14 cellular contexts compared by ENCODE assay signal in genomic region chr11:104876838-104877500, GRCh38. TPM values are rescaled to one million over a fixed set of nuclear protein-coding genes. Genes with fewer than 3 reads are reported as not detected.
DNase-seq lines count a peak whose midpoint lies in the region; ATAC-seq and TF ChIP-seq lines count a peak whose summit lies in the region.
"Had no signal": no experiment of that assay in that cellular context is flagged by ENCODE, and none has a peak within 500 bp of the region (broad histone marks: within the 10 kb centered on the region; RNA-seq: fewer than 3 reads in every experiment).

No MANE protein-coding gene starts in this region.

- no peaks in the 10 kb centered on the region for H3K79me2 ChIP-seq in OCI-LY3 (ENCODE audit: low read length)

- no peak for TF ChIP-seq POLR2A in spleen (IDR thresholded peaks at IDR 0.05)

- WGBS in spleen, 5 donors, result 23 to 34% (median 32%) methylated on average over 5 of the region's 5 CpGs

- H4K20me1 ChIP-seq in OCI-LY3 (ENCODE audit: insufficient read depth, low read length), result no peaks in the 10 kb centered on the region

- H3K9me3 ChIP-seq in OCI-LY3 (ENCODE audit: insufficient read depth, low read length), result no peaks in the 10 kb centered on the region
- no peaks in the 10 kb centered on the region for H3K9me3 ChIP-seq in spleen
- no peaks in the 10 kb centered on the region for H3K9me3 ChIP-seq in right atrium auricular region
- H3K9me3 ChIP-seq: ascending aorta had no signal

- peak in 3 of 4 experiments; percentile 5 to 42 (median 8) for DNase-seq in activated CD4-positive, CD25-positive, alpha-beta regulatory T cell (lab: John Stamatoyannopoulos, UW)
- no peak for DNase-seq in activated CD4-positive, CD25-positive, alpha-beta regulatory T cell treated with anti-CD3 and anti-CD28 coated beads, Interleukin-2, amount 50 U/mL, for 72 hours
- no peak for DNase-seq in spleen
- DNase-seq in stimulated activated CD4-positive, alpha-beta T cell treated with anti-CD3 and anti-CD28 coated beads, Interleukin-1b, Interleukin-23, amount 100 ng/mL, for 48 hours, result no peak
- no peak for DNase-seq in amniotic stem cell (lab: John Stamatoyannopoulos, UW)
- DNase-seq in right atrium auricular region (ENCODE audit: low spot score), result no peak

- no peak for TF ChIP-seq CTCF in OCI-LY3 (IDR thresholded peaks at IDR 0.05; ENCODE audit: low read depth, low read length)
- TF ChIP-seq CTCF in spleen (IDR thresholded peaks at IDR 0.05 in 8 of 11, conservative IDR thresholded peaks at IDR 0.05 in 3 of 11), result no peak
- no peak for TF ChIP-seq CTCF in right atrium auricular region (IDR thresholded peaks at IDR 0.05)

- peak overlapping the region; percentile 70; the same call in 1 of the 2 replicates for H2AFZ ChIP-seq in OCI-LY3 (ENCODE audit: low read depth, low read length)

- H3K4me1 ChIP-seq in OCI-LY3 (ENCODE audit: low read length) (peaks cover 36% of the 10 kb centered on the region), spleen (peaks cover 4 to 46% (median 23%) of the 10 kb centered on the region in 6 donors), right atrium auricular region (no peaks in the 10 kb centered on the region)
- H3K4me1 ChIP-seq: ascending aorta had no signal

- peak; percentile 62 for ATAC-seq in GM21529 (IDR thresholded peaks at IDR 0.05; ENCODE audit: unreplicated experiment)

- no peak overlapping the region for H3K9ac ChIP-seq in OCI-LY3 (ENCODE audit: low read length)

- intact Hi-C loops in spleen (cut with DNase I; ENCODE audit: low total_unique reads), result no loop called here

- H3K4me3 ChIP-seq in OCI-LY3 (ENCODE audit: low read length), result peak overlapping the region; percentile 37
- H3K4me3 ChIP-seq in spleen, result peak overlapping the region in 1 of 8 donors; percentile 26
- H3K4me3 ChIP-seq in right atrium auricular region, result no peak overlapping the region
- H3K4me3 ChIP-seq: ascending aorta, skin epidermis had no signal

- no peaks in the 10 kb centered on the region for H3K27me3 ChIP-seq in OCI-LY3 (ENCODE audit: low read depth, low read length)
- H3K27me3 ChIP-seq in spleen (replicated peaks in 1 of 7), result no peaks in the 10 kb centered on the region
- no peaks in the 10 kb centered on the region for H3K27me3 ChIP-seq in right atrium auricular region
- H3K27me3 ChIP-seq: ascending aorta had no signal

- H3K27ac ChIP-seq in OCI-LY3 (ENCODE audit: low read length), result peak overlapping the region; percentile 56; the same call in 1 of the 2 replicates
- H3K27ac ChIP-seq in spleen, result peak overlapping the region; percentile 66 to 86 (median 80)
- no peak overlapping the region for H3K27ac ChIP-seq in right atrium auricular region
- H3K27ac ChIP-seq: ascending aorta, HL-60 had no signal

- no peaks in the 10 kb centered on the region for H3K36me3 ChIP-seq in OCI-LY3 (replicated peaks; ENCODE audit: low read depth, low read length)
- H3K36me3 ChIP-seq in spleen, result no peaks in the 10 kb centered on the region
- H3K36me3 ChIP-seq in right atrium auricular region, result no peaks in the 10 kb centered on the region

- H3K4me2 ChIP-seq in OCI-LY3 (ENCODE audit: low read length), result peak overlapping the region; percentile 62

RNA-seq across cellular contexts. Expression of gene CASP12, which starts 21.3 kb away (rescaled TPM):
- total RNA-seq in spleen (under 1 TPM in 3 of 7 donors, not detected in 4; 0.32 to 0.50 (median 0.46) TPM), right atrium auricular region (1 to 10 TPM in 1 of 2 donors, not detected in 1; 2.9 TPM)
- under 1 TPM; 0.14 to 0.54 (median 0.20) TPM for polyA plus RNA-seq in spleen
- total RNA-seq: A673, temporal lobe had no signal
- polyA plus RNA-seq: liver had no signal

Comparison
In these comparisons a context has a peak if more than half of its experiments do, and no peak if none do; other contexts are left out.
1. DNase-seq: peak in activated CD4-positive, CD25-positive, alpha-beta regulatory T cell (3 of 4); none in activated CD4-positive, CD25-positive, alpha-beta regulatory T cell treated with anti-CD3 and anti-CD28 coated beads, Interleukin-2, amount 50 U/mL, for 72 hours (single experiment), spleen (single experiment), stimulated activated CD4-positive, alpha-beta T cell treated with anti-CD3 and anti-CD28 coated beads, Interleukin-1b, Interleukin-23, amount 100 ng/mL, for 48 hours (single experiment), amniotic stem cell (single experiment) and right atrium auricular region (single experiment).
2. H3K27ac ChIP-seq: peak in OCI-LY3 (single experiment) and spleen (8 of 8); none in right atrium auricular region (0 of 2).